Comparison of ENCODE assay signal across 21 cellular contexts in genomic region chr3:133152056-133152455, GRCh38.
DNase-seq lines count a peak whose midpoint lies in the region; TF ChIP-seq lines count a peak whose summit lies in the region.
"Had no signal": no experiment of that assay in that cellular context is flagged by ENCODE, and none has a peak within 500 bp of the region (broad histone marks: within the 10 kb centered on the region; RNA-seq: fewer than 3 reads in every experiment).

No MANE protein-coding gene starts in this region.

- H3K36me3 Mint-ChIP-seq in brain (peaks cover 10% of the 10 kb centered on the region), HFFc6 (ENCODE audit: low read depth) (no peaks in the 10 kb centered on the region)
- H3K36me3 Mint-ChIP-seq: activated naive CD8-positive, alpha-beta T cell treated with anti-CD3 and anti-CD28 coated beads, Interleukin-2, amount 10 ng/mL, durations not matched to agents 7 days and 5 days had no signal

- H3K4me1 Mint-ChIP-seq in brain: peaks cover 21% of the 10 kb centered on the region
- no peaks in the 10 kb centered on the region for H3K4me1 Mint-ChIP-seq in HFFc6 (ENCODE audit: low read depth)
- H3K4me1 Mint-ChIP-seq: activated naive CD8-positive, alpha-beta T cell treated with anti-CD3 and anti-CD28 coated beads, Interleukin-2, amount 10 ng/mL, durations not matched to agents 7 days and 5 days had no signal

- H3K9me3 Mint-ChIP-seq in brain: peaks cover 8 to 39% (median 12%) of the 10 kb centered on the region in 5 experiments
- peaks cover 8% of the 10 kb centered on the region for H3K9me3 Mint-ChIP-seq in HFFc6

- H3K27ac ChIP-seq in coronary artery: no peak overlapping the region
- H3K27ac ChIP-seq: BLaER1 treated with 17β-estradiol and CSF1 and Interleukin-3, amounts not matched to agents 10 nM and 100 nM; foreskin keratinocyte; prostate gland; uterus; WERI-Rb-1 had no signal

- no peak overlapping the region for H3K4me3 ChIP-seq in coronary artery
- H3K4me3 ChIP-seq: BLaER1 treated with 17β-estradiol and CSF1 and Interleukin-3, amounts not matched to agents 10 nM and 100 nM; mucosa of descending colon; prostate gland; uterus had no signal

- H3K4me3 Mint-ChIP-seq in brain (peak overlapping the region in 1 of 5 experiments; percentile 26), HFFc6 (no peak overlapping the region)
- H3K4me3 Mint-ChIP-seq: activated naive CD8-positive, alpha-beta T cell treated with anti-CD3 and anti-CD28 coated beads, Interleukin-2, amount 10 ng/mL, durations not matched to agents 7 days and 5 days had no signal

- H3K27ac Mint-ChIP-seq in brain: peak overlapping the region; percentile 68 to 85 (median 71)
- H3K27ac Mint-ChIP-seq in HFFc6: no peak overlapping the region
- H3K27ac Mint-ChIP-seq: activated naive CD8-positive, alpha-beta T cell treated with anti-CD3 and anti-CD28 coated beads, Interleukin-2, amount 10 ng/mL, durations not matched to agents 7 days and 5 days had no signal

- H3K27me3 Mint-ChIP-seq in brain (no peaks in the 10 kb centered on the region), HFFc6 (ENCODE audit: insufficient read depth) (no peaks in the 10 kb centered on the region)

- peak; percentile 4 for DNase-seq in COLO668 (lab: John Stamatoyannopoulos, UW; ENCODE audit: unreplicated experiment)
- peak; percentile 56 for DNase-seq in NCI-H1092 (lab: John Stamatoyannopoulos, UW)
- peak; percentile 19 for DNase-seq in NCI-H2081 treated with DMSO at 0.1 percent for 48 hours (lab: John Stamatoyannopoulos, UW)
- DNase-seq in coronary artery (ENCODE audit: low spot score): no peak
- DNase-seq in stimulated activated naive CD4-positive, alpha-beta T cell (lab: John Stamatoyannopoulos, UW): no peak
- no peak for DNase-seq in 8988T
- no peak for DNase-seq in HFFc6
- DNase-seq: ACHN; activated CD4-positive, alpha-beta T cell treated with anti-CD3 and anti-CD28 coated beads, Interleukin-2, amount 50 U/mL, for 48 hours; activated effector memory CD4-positive, alpha-beta T cell treated with Interleukin-2 at 50 U/mL for 16 hours; activated naive CD8-positive, alpha-beta T cell treated with anti-CD3 and anti-CD28 coated beads, Interleukin-2, amount 10 ng/mL, durations not matched to agents 7 days and 5 days; cerebellar nuclear complex; DMS 273 treated with DMSO at 0.1 percent for 48 hours; foreskin keratinocyte; KBM-7; mucosa of descending colon; uterus; WERI-Rb-1 had no signal

- TF ChIP-seq CTCF in brain (conservative IDR thresholded peaks at IDR 0.05) (no peak), coronary artery (IDR thresholded peaks at IDR 0.05) (no peak), HFFc6 (IDR thresholded peaks at IDR 0.05) (no peak)

Comparison
In these comparisons a context has a peak if more than half of its experiments do, and no peak if none do; other contexts are left out.
1. DNase-seq: peak in COLO668 (single experiment), NCI-H1092 (single experiment) and NCI-H2081 treated with DMSO at 0.1 percent for 48 hours (single experiment); none in coronary artery (single experiment), stimulated activated naive CD4-positive, alpha-beta T cell (0 of 6), 8988T (single experiment) and HFFc6 (single experiment).